Comparison of ENCODE assay signal across 10 cellular contexts in the genomic region with DNA sequence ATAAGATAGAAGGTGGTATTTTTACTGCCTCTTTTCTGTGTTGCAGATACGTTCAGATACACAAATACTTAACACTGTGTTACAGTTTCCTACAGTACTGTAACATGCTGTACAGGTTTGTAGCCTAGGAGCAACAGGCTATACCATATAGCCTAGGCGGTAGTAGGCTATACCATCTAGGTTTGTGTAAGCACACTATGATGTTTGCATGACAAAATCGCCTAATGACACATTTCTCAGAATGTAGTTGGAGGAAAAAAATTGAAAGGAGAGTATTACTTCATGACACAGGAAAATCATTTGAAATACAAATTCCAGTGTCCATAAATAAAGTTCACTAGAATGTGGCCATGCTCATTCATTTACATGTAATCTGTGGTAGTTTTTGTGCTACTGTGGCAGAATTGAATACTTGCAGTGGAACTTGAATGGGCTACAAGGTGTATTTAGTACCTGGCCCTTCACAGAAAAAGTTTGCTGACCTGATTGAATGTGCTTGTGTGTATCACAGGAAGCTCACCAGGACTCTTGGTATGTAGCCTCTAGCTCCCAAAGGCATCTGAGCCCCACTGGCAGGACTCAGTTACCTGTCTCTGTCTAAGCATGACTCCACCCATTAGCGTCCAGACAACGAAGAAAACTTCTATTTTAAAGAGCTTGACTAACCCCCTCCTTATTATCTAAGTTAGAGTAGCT. TPM values are rescaled to one million over a fixed set of nuclear protein-coding genes. Genes with fewer than 3 reads are reported as not detected.
DNase-seq lines count a peak whose midpoint lies in the region; ATAC-seq and TF ChIP-seq lines count a peak whose summit lies in the region.
"Had no signal": no experiment of that assay in that cellular context is flagged by ENCODE, and none has a peak within 500 bp of the region (broad histone marks: within the 10 kb centered on the region; RNA-seq: fewer than 3 reads in every experiment).

No MANE protein-coding gene starts in this region.

- H3K9me3 Mint-ChIP-seq in MCF 10A (ENCODE audit: unreplicated experiment) (no peaks in the 10 kb centered on the region), neural crest cell (no peaks in the 10 kb centered on the region)
- H3K9me3 Mint-ChIP-seq: endodermal cell had no signal

- POLR2A ChIA-PET in MCF 10A (lab: Yijun Ruan, JAX) = interaction anchor here (0.6 to 17.9 kb wide), 17 partner anchors 7 to 87 kb away, joined by 3 to 313 read pairs (median 8); a partner anchor contains a TSS

- CTCF ChIA-PET in MCF 10A (lab: Yijun Ruan, JAX) = interaction anchor here (0.8 to 11.4 kb wide), 12 partner anchors 10 to 293 kb away, joined by 3 to 88 read pairs (median 4); a partner anchor contains a TSS

- TF ChIP-seq CTCF in DOHH2 (IDR thresholded peaks at IDR 0.05; ENCODE audit: low read depth, low read length, poor library complexity, severe bottlenecking) (no peak), MCF 10A (IDR thresholded peaks at IDR 0.05; ENCODE audit: unreplicated experiment) (no peak), neural crest cell (conservative IDR thresholded peaks at IDR 0.05) (no peak)

- H3K36me3 ChIP-seq in DOHH2 (ENCODE audit: control insufficient read depth, low read length) = peaks cover 46% of the 10 kb centered on the region

- peak overlapping the region; percentile 61 for H3K4me2 ChIP-seq in DOHH2 (ENCODE audit: low read length)

- peaks cover 14% of the 10 kb centered on the region for H3K36me3 Mint-ChIP-seq in MCF 10A (ENCODE audit: insufficient read depth, unreplicated experiment)
- H3K36me3 Mint-ChIP-seq in neural crest cell (ENCODE audit: low read depth) = no peaks in the 10 kb centered on the region

- H3K4me3 Mint-ChIP-seq in MCF 10A (ENCODE audit: unreplicated experiment) (peak overlapping the region; percentile 73), neural crest cell (peak overlapping the region; percentile 32)
- H3K4me3 Mint-ChIP-seq: endodermal cell had no signal

- H3K4me1 Mint-ChIP-seq in MCF 10A (ENCODE audit: insufficient read depth, unreplicated experiment) (peaks cover 65% of the 10 kb centered on the region), neural crest cell (peaks cover 76% of the 10 kb centered on the region)

- no peaks in the 10 kb centered on the region for H3K9me3 ChIP-seq in DOHH2 (ENCODE audit: control insufficient read depth, insufficient read depth, low read length)

- H3K27ac Mint-ChIP-seq in MCF 10A (ENCODE audit: low read depth, unreplicated experiment) = peak overlapping the region; percentile 41
- H3K27ac Mint-ChIP-seq in neural crest cell (ENCODE audit: unreplicated experiment) = no peak overlapping the region
- H3K27ac Mint-ChIP-seq: endodermal cell had no signal

- peaks cover 33% of the 10 kb centered on the region for H4K20me1 ChIP-seq in DOHH2 (ENCODE audit: control insufficient read depth, insufficient read depth, low read depth, low read length)

- H3K79me2 ChIP-seq in DOHH2 (ENCODE audit: control insufficient read depth, low read length) = peaks cover 100% of the 10 kb centered on the region

- peaks cover 96% of the 10 kb centered on the region for H3K4me1 ChIP-seq in DOHH2 (ENCODE audit: control insufficient read depth, low read length)

- H3K27ac ChIP-seq in DOHH2 (ENCODE audit: low read depth, low read length) = peak overlapping the region; percentile 50; the same call in 1 of the 2 replicates
- no peak overlapping the region for H3K27ac ChIP-seq in caudate nucleus (ENCODE audit: low read depth, low read length)

- peak; percentile 25 for ATAC-seq in HG03280 (IDR thresholded peaks at IDR 0.05; ENCODE audit: unreplicated experiment)
- no peak for ATAC-seq in GM18907 (IDR thresholded peaks at IDR 0.05; ENCODE audit: unreplicated experiment)

- H3K27me3 ChIP-seq in DOHH2 (ENCODE audit: control insufficient read depth, low read length) = no peaks in the 10 kb centered on the region

- H3K9me2 ChIP-seq in DOHH2 (replicated peaks; ENCODE audit: control insufficient read depth, low read length) = no peaks in the 10 kb centered on the region

- H3K4me3 ChIP-seq in DOHH2 (ENCODE audit: low read length) = peak overlapping the region; percentile 54

- no TSS peak for BruUV-seq in MCF 10A (replicated peaks; lab: Mats Ljungman, UMichigan)

- H3K27me3 Mint-ChIP-seq in MCF 10A (ENCODE audit: insufficient read depth, unreplicated experiment) (no peaks in the 10 kb centered on the region), neural crest cell (ENCODE audit: low read depth) (no peaks in the 10 kb centered on the region)

- intact Hi-C loops in MCF 10A (cut with micrococcal nuclease) = loop anchor here (5.0 kb wide), 1 partner anchor 55 kb away; no protein-coding TSS in a partner anchor

- DNase-seq in MCF 10A (ENCODE audit: unreplicated experiment) = peak; percentile 31
- no peak for DNase-seq in neural crest cell (ENCODE audit: low read depth, low spot score)
- DNase-seq in caudate nucleus (lab: John Stamatoyannopoulos, UW) = no peak
- DNase-seq in pons (ENCODE audit: low spot score) = no peak
- DNase-seq in NK-92 treated with Interleukin-12 subunit alpha and Interleukin-12 subunit beta, amount 100 ng/mL, for 24 hours (lab: John Stamatoyannopoulos, UW) = no peak
- DNase-seq: endodermal cell; stimulated activated CD4-positive, alpha-beta T cell treated with anti-CD3 and anti-CD28 coated beads, Interleukin-2, amount 100 ng/mL, for 48 hours had no signal

- peaks cover 10% of the 10 kb centered on the region; the same call in 1 of the 2 replicates for H3F3A ChIP-seq in DOHH2 (ENCODE audit: control insufficient read depth, insufficient read depth)

RNA-seq across cellular contexts. Expression of a gene that starts 18.8 kb away (rescaled TPM):
- total RNA-seq in MCF 10A (2022) = 141 and 174 TPM in 2 replicates
- 102 and 110 TPM in 2 replicates for total RNA-seq in neural crest cell
